ENCODE assay signal across 19 cellular contexts in genomic region chr13:99816321-99816720, GRCh38.
DNase-seq lines count a peak whose midpoint lies in the region; ATAC-seq and TF ChIP-seq lines count a peak whose summit lies in the region.
"Had no signal": no experiment of that assay in that cellular context is flagged by ENCODE, and none has a peak within 500 bp of the region (broad histone marks: within the 10 kb centered on the region; RNA-seq: fewer than 3 reads in every experiment).

No MANE protein-coding gene starts in this region.

- DNase-seq in CD4-positive, CD25-positive, alpha-beta regulatory T cell, result no peak
- DNase-seq in CD8-positive, alpha-beta memory T cell, result no peak
- DNase-seq in M059J (ENCODE audit: low read depth), result peak; percentile 66
- DNase-seq in central memory CD8-positive, alpha-beta T cell (ENCODE audit: low spot score in 2 of 2), result no peak
- DNase-seq in NCI-H2196 (lab: John Stamatoyannopoulos, UW; ENCODE audit: unreplicated experiment), result no peak
- DNase-seq in suprapubic skin (ENCODE audit: low spot score in 2 of 2), result no peak
- DNase-seq in SK-N-DZ (ENCODE audit: low spot score), result no peak
- DNase-seq in SJCRH30, result no peak
- DNase-seq: Calu3, GF-D8, H7 had no signal

- TF ChIP-seq CTCF in suprapubic skin (IDR thresholded peaks at IDR 0.05), result no peak

- H3K4me1 ChIP-seq in CD4-positive, CD25-positive, alpha-beta regulatory T cell (ENCODE audit: control insufficient read depth, insufficient read depth, low read length, poor library complexity, severe bottlenecking), result peaks cover 11% of the 10 kb centered on the region
- peaks cover 24% of the 10 kb centered on the region for H3K4me1 ChIP-seq in CD8-positive, alpha-beta memory T cell (ENCODE audit: insufficient read depth, low read length)
- H3K4me1 ChIP-seq in suprapubic skin (no peaks in the 10 kb centered on the region), SJCRH30 (no peaks in the 10 kb centered on the region)
- H3K4me1 ChIP-seq: A549, BLaER1 had no signal

- no peak overlapping the region for H3K4me3 ChIP-seq in CD4-positive, CD25-positive, alpha-beta regulatory T cell (ENCODE audit: low read depth, low read length)
- no peak overlapping the region for H3K4me3 ChIP-seq in CD8-positive, alpha-beta memory T cell (ENCODE audit: low read length)
- H3K4me3 ChIP-seq in suprapubic skin, result no peak overlapping the region
- H3K4me3 ChIP-seq in SJCRH30, result no peak overlapping the region
- H3K4me3 ChIP-seq: A549, BLaER1, GM23338 had no signal

- TF ChIP-seq EP300 in suprapubic skin (IDR thresholded peaks at IDR 0.05), result no peak

- no peak overlapping the region for H3K27ac ChIP-seq in CD4-positive, CD25-positive, alpha-beta regulatory T cell (ENCODE audit: insufficient read depth, low read length, poor library complexity, severe bottlenecking)
- H3K27ac ChIP-seq in CD8-positive, alpha-beta memory T cell (ENCODE audit: low read depth, low read length), result no peak overlapping the region
- H3K27ac ChIP-seq in suprapubic skin (no peak overlapping the region), SJCRH30 (no peak overlapping the region)
- H3K27ac ChIP-seq: 22Rv1, A549, BLaER1, HL-60, KMS-11 had no signal

- H3K4me3 Mint-ChIP-seq in CD4-positive, CD25-positive, alpha-beta regulatory T cell, result no peak overlapping the region
- H3K4me3 Mint-ChIP-seq in CD8-positive, alpha-beta memory T cell, result no peak overlapping the region
- no peak overlapping the region for H3K4me3 Mint-ChIP-seq in central memory CD8-positive, alpha-beta T cell
- H3K4me3 Mint-ChIP-seq: CD14-positive monocyte, GM23338 had no signal

- peaks cover 0 to 4% (median 0%) of the 10 kb centered on the region in 7 donors for H3K9me3 Mint-ChIP-seq in CD4-positive, CD25-positive, alpha-beta regulatory T cell
- no peaks in the 10 kb centered on the region for H3K9me3 Mint-ChIP-seq in CD8-positive, alpha-beta memory T cell
- no peaks in the 10 kb centered on the region for H3K9me3 Mint-ChIP-seq in central memory CD8-positive, alpha-beta T cell

- ATAC-seq in CD4-positive, CD25-positive, alpha-beta regulatory T cell (ENCODE audit: low read depth in 2 of 2), result no peak
- ATAC-seq in central memory CD8-positive, alpha-beta T cell (replicated peaks; ENCODE audit: extremely low read depth, poor library complexity, severe bottlenecking), result no peak
- ATAC-seq: A549, GM23338, HCT116 had no signal

- POLR2A ChIA-PET in CD8-positive, alpha-beta memory T cell (lab: Charles Lee), result no interaction called here

- TF ChIP-seq POLR2A in suprapubic skin (IDR thresholded peaks at IDR 0.05), result no peak

- no peaks in the 10 kb centered on the region for H3K9me3 ChIP-seq in CD4-positive, CD25-positive, alpha-beta regulatory T cell (ENCODE audit: control insufficient read depth in 2 of 2, low read length in 2 of 2)
- H3K9me3 ChIP-seq in CD8-positive, alpha-beta memory T cell (ENCODE audit: low read length), result no peaks in the 10 kb centered on the region
- no peaks in the 10 kb centered on the region for H3K9me3 ChIP-seq in suprapubic skin
- H3K9me3 ChIP-seq in SJCRH30 (replicated peaks), result no peaks in the 10 kb centered on the region
- H3K9me3 ChIP-seq: A549, BLaER1 had no signal

- 88% methylated on average over 2 of the region's 2 CpGs for WGBS in suprapubic skin

- no peaks in the 10 kb centered on the region for H3K27me3 Mint-ChIP-seq in CD4-positive, CD25-positive, alpha-beta regulatory T cell
- no peaks in the 10 kb centered on the region for H3K27me3 Mint-ChIP-seq in CD8-positive, alpha-beta memory T cell
- no peaks in the 10 kb centered on the region for H3K27me3 Mint-ChIP-seq in central memory CD8-positive, alpha-beta T cell

- peaks cover 8% of the 10 kb centered on the region for H3K36me3 Mint-ChIP-seq in CD4-positive, CD25-positive, alpha-beta regulatory T cell
- H3K36me3 Mint-ChIP-seq in CD8-positive, alpha-beta memory T cell, result peaks cover 0 to 2% (median under 1%) of the 10 kb centered on the region in 3 donors
- peaks cover 6% of the 10 kb centered on the region for H3K36me3 Mint-ChIP-seq in central memory CD8-positive, alpha-beta T cell (ENCODE audit: insufficient read depth)
- H3K36me3 Mint-ChIP-seq: CD14-positive monocyte had no signal

- peak overlapping the region in 2 of 3 donors; percentile 13 to 66 for H3K27ac Mint-ChIP-seq in CD4-positive, CD25-positive, alpha-beta regulatory T cell
- H3K27ac Mint-ChIP-seq in CD8-positive, alpha-beta memory T cell, result peak overlapping the region in 5 of 8 donors; percentile 1 to 95 (median 43)
- peak overlapping the region; percentile 65 for H3K27ac Mint-ChIP-seq in central memory CD8-positive, alpha-beta T cell (ENCODE audit: low read depth)
- H3K27ac Mint-ChIP-seq: CD14-positive monocyte, GM23338 had no signal

- no peaks in the 10 kb centered on the region for H3K36me3 ChIP-seq in CD4-positive, CD25-positive, alpha-beta regulatory T cell (ENCODE audit: control insufficient read depth, insufficient read depth, low read length)
- H3K36me3 ChIP-seq in CD8-positive, alpha-beta memory T cell (ENCODE audit: insufficient read depth, low read length), result no peaks in the 10 kb centered on the region
- no peaks in the 10 kb centered on the region for H3K36me3 ChIP-seq in suprapubic skin
- H3K36me3 ChIP-seq in SJCRH30, result no peaks in the 10 kb centered on the region
- H3K36me3 ChIP-seq: BLaER1 had no signal

- no peaks in the 10 kb centered on the region for H3K27me3 ChIP-seq in CD4-positive, CD25-positive, alpha-beta regulatory T cell (ENCODE audit: control insufficient read depth, insufficient read depth, low read length)
- no peaks in the 10 kb centered on the region for H3K27me3 ChIP-seq in CD8-positive, alpha-beta memory T cell (ENCODE audit: insufficient read depth, low read length, poor library complexity, severe bottlenecking)
- H3K27me3 ChIP-seq in suprapubic skin (no peaks in the 10 kb centered on the region), SJCRH30 (no peaks in the 10 kb centered on the region)
- H3K27me3 ChIP-seq: BLaER1 had no signal

- CTCF ChIA-PET in CD8-positive, alpha-beta memory T cell (lab: Charles Lee), result no interaction called here

- peaks cover 9 to 30% (median 20%) of the 10 kb centered on the region in 4 donors for H3K4me1 Mint-ChIP-seq in CD4-positive, CD25-positive, alpha-beta regulatory T cell
- H3K4me1 Mint-ChIP-seq in CD8-positive, alpha-beta memory T cell, result peaks cover 22 to 25% (median 25%) of the 10 kb centered on the region in 3 donors
- peaks cover 23% of the 10 kb centered on the region for H3K4me1 Mint-ChIP-seq in central memory CD8-positive, alpha-beta T cell
- H3K4me1 Mint-ChIP-seq: CD14-positive monocyte had no signal
